32 cellular contexts compared by ENCODE assay signal in genomic region chr2:127657232-127657595, GRCh38. TPM values are rescaled to one million over a fixed set of nuclear protein-coding genes. Genes with fewer than 3 reads are reported as not detected.
A peak's percentile ranks its signal among the peaks of the same experiment; 100 is the strongest.
DNase-seq lines count a peak whose midpoint lies in the region; ATAC-seq and TF ChIP-seq lines count a peak whose summit lies in the region.
"Had no signal": no experiment of that assay in that cellular context is flagged by ENCODE, and none has a peak within 500 bp of the region (broad histone marks: within the 10 kb centered on the region; RNA-seq: fewer than 3 reads in every experiment).

No MANE protein-coding gene starts in this region.

- no peak for TF ChIP-seq EP300 in ovary (IDR thresholded peaks at IDR 0.05)

- peak overlapping the region; percentile 10 to 76 for H3K27ac ChIP-seq in tibial artery
- H3K27ac ChIP-seq in ovary: no peak overlapping the region
- H3K27ac ChIP-seq: cardiac muscle cell, foreskin keratinocyte, prostate gland, suprapubic skin had no signal

- H3K4me3 Mint-ChIP-seq in chondrocyte (ENCODE audit: unreplicated experiment): no peak overlapping the region
- no peak overlapping the region for H3K4me3 Mint-ChIP-seq in natural killer cell treated with Interleukin-12 subunit alpha and Interleukin-12 subunit beta and Interleukin-15 and Interleukin-18, amount 100 ng/mL, for 72 hours
- H3K4me3 Mint-ChIP-seq: activated CD4-positive, alpha-beta T cell treated with anti-CD3 and anti-CD28 coated beads for 36 hours; activated naive CD8-positive, alpha-beta T cell treated with anti-CD3 and anti-CD28 coated beads for 36 hours; B cell; CD8-positive, alpha-beta memory T cell; dendritic cell treated with granulocyte-macrophage colony-stimulating factor and Interleukin-4, amounts not matched to agents 40 ng/mL and 50 ng/mL, for 4 days; stimulated activated naive B cell treated with anti-CD40 and anti-IgM and Interleukin-4, amounts not matched to agents 10 μg/mL and 1 μg/mL and 100 μg/mL, for 72 hours; T-helper 2 cell treated with Interferon-gamma antibody and Interleukin-4, amounts not matched to agents 5 μg/mL and 100 μg/mL, for 36 hours had no signal

- H3K27ac Mint-ChIP-seq in chondrocyte (ENCODE audit: unreplicated experiment): no peak overlapping the region
- no peak overlapping the region for H3K27ac Mint-ChIP-seq in natural killer cell treated with Interleukin-12 subunit alpha and Interleukin-12 subunit beta and Interleukin-15 and Interleukin-18, amount 100 ng/mL, for 72 hours
- H3K27ac Mint-ChIP-seq: activated CD4-positive, alpha-beta T cell treated with anti-CD3 and anti-CD28 coated beads for 36 hours; activated naive CD8-positive, alpha-beta T cell treated with anti-CD3 and anti-CD28 coated beads for 36 hours; B cell; CD8-positive, alpha-beta memory T cell; dendritic cell treated with granulocyte-macrophage colony-stimulating factor and Interleukin-4, amounts not matched to agents 40 ng/mL and 50 ng/mL, for 4 days; stimulated activated naive B cell treated with anti-CD40 and anti-IgM and Interleukin-4, amounts not matched to agents 10 μg/mL and 1 μg/mL and 100 μg/mL, for 72 hours; T-helper 2 cell treated with Interferon-gamma antibody and Interleukin-4, amounts not matched to agents 5 μg/mL and 100 μg/mL, for 36 hours had no signal

- intact Hi-C loops in left ventricle myocardium superior (cut with micrococcal nuclease): no loop called here
- intact Hi-C loops in posterior vena cava (cut with DNase I): no loop called here
- intact Hi-C loops in tibial artery (cut with DNase I; ENCODE audit: low total_unique reads): no loop called here
- intact Hi-C loops in ovary (cut with DNase I): no loop called here

- H3K4me1 Mint-ChIP-seq in chondrocyte (ENCODE audit: low read depth): peaks cover 47% of the 10 kb centered on the region
- no peaks in the 10 kb centered on the region for H3K4me1 Mint-ChIP-seq in natural killer cell treated with Interleukin-12 subunit alpha and Interleukin-12 subunit beta and Interleukin-15 and Interleukin-18, amount 100 ng/mL, for 72 hours (ENCODE audit: low read depth in 2 of 2)
- H3K4me1 Mint-ChIP-seq: activated CD4-positive, alpha-beta T cell treated with anti-CD3 and anti-CD28 coated beads for 36 hours; activated naive CD8-positive, alpha-beta T cell treated with anti-CD3 and anti-CD28 coated beads for 36 hours; CD8-positive, alpha-beta memory T cell had no signal

- WGBS in ovary, 3 donors: 91 to 96% (median 95%) methylated on average over 17 of the region's 17 CpGs

- H3K9me3 ChIP-seq in tibial artery (no peaks in the 10 kb centered on the region), ovary (no peaks in the 10 kb centered on the region)
- H3K9me3 ChIP-seq: prostate gland, suprapubic skin had no signal

- peaks cover 10% of the 10 kb centered on the region for H3K36me3 Mint-ChIP-seq in chondrocyte (ENCODE audit: low read depth)
- H3K36me3 Mint-ChIP-seq in natural killer cell treated with Interleukin-12 subunit alpha and Interleukin-12 subunit beta and Interleukin-15 and Interleukin-18, amount 100 ng/mL, for 72 hours: no peaks in the 10 kb centered on the region
- H3K36me3 Mint-ChIP-seq: activated naive CD8-positive, alpha-beta T cell treated with anti-CD3 and anti-CD28 coated beads for 36 hours; CD8-positive, alpha-beta memory T cell; stimulated activated naive B cell treated with anti-CD40 and anti-IgM and Interleukin-4, amounts not matched to agents 10 μg/mL and 1 μg/mL and 100 μg/mL, for 72 hours had no signal

- H3K36me3 ChIP-seq in tibial artery (peaks cover 25 to 62% (median 50%) of the 10 kb centered on the region in 3 donors), ovary (no peaks in the 10 kb centered on the region)
- H3K36me3 ChIP-seq: cardiac muscle cell, prostate gland had no signal

- TF ChIP-seq CTCF in chondrocyte (IDR thresholded peaks at IDR 0.05) (no peak), tibial artery (IDR thresholded peaks at IDR 0.05) (no peak), ovary (IDR thresholded peaks at IDR 0.05) (no peak)

- peaks cover 0 to 91% (median 63%) of the 10 kb centered on the region in 4 donors for H3K4me1 ChIP-seq in tibial artery
- H3K4me1 ChIP-seq in ovary (ENCODE audit: insufficient read depth): peaks cover 10% of the 10 kb centered on the region
- H3K4me1 ChIP-seq: foreskin keratinocyte, prostate gland had no signal

- H3K27me3 ChIP-seq in tibial artery: no peaks in the 10 kb centered on the region
- H3K27me3 ChIP-seq in ovary: no peaks in the 10 kb centered on the region
- H3K27me3 ChIP-seq: cardiac muscle cell, suprapubic skin had no signal

- H3K4me3 ChIP-seq in tibial artery (no peak overlapping the region), ovary (no peak overlapping the region)
- H3K4me3 ChIP-seq: cardiac muscle cell, prostate gland, suprapubic skin had no signal

- DNase-seq in chondrocyte (ENCODE audit: low spot score) (peak; percentile 91), left ventricle myocardium superior (peak; percentile 35), posterior vena cava (ENCODE audit: low spot score) (peak; percentile 81), tibial artery (peak in 1 of 2 donors; percentile 63), ovary (no peak), SW480 (ENCODE audit: low spot score) (no peak)
- no peak for DNase-seq in natural killer cell treated with Interleukin-12 subunit alpha and Interleukin-12 subunit beta and Interleukin-15 and Interleukin-18, amount 100 ng/mL, for 72 hours (ENCODE audit: low spot score)
- DNase-seq: activated CD4-positive, alpha-beta T cell treated with anti-CD3 and anti-CD28 coated beads for 36 hours; activated CD8-positive, alpha-beta memory T cell treated with anti-CD3 and anti-CD28 coated beads for 24 hours; activated gamma-delta T cell; activated naive CD8-positive, alpha-beta T cell treated with anti-CD3 and anti-CD28 coated beads for 36 hours; activated T-cell treated with anti-CD3 and anti-CD28 coated beads for 4 hours; anterior cingulate cortex; EL; foreskin keratinocyte; IMR-90; mesenchymal stem cell; NCI-H1436 treated with DMSO at 0.1 percent for 48 hours; NCI-H226; SHP77 treated with DMSO at 0.1 percent for 48 hours; stimulated activated naive B cell treated with anti-CD40 and anti-IgM and Interleukin-4, amounts not matched to agents 10 μg/mL and 1 μg/mL and 100 μg/mL, for 72 hours had no signal

- no peaks in the 10 kb centered on the region for H3K9me3 Mint-ChIP-seq in chondrocyte (ENCODE audit: low read depth)
- H3K9me3 Mint-ChIP-seq in natural killer cell treated with Interleukin-12 subunit alpha and Interleukin-12 subunit beta and Interleukin-15 and Interleukin-18, amount 100 ng/mL, for 72 hours: no peaks in the 10 kb centered on the region
- H3K9me3 Mint-ChIP-seq: activated naive CD8-positive, alpha-beta T cell treated with anti-CD3 and anti-CD28 coated beads for 36 hours; CD8-positive, alpha-beta memory T cell; dendritic cell treated with granulocyte-macrophage colony-stimulating factor and Interleukin-4, amounts not matched to agents 40 ng/mL and 50 ng/mL, for 4 days; stimulated activated naive B cell treated with anti-CD40 and anti-IgM and Interleukin-4, amounts not matched to agents 10 μg/mL and 1 μg/mL and 100 μg/mL, for 72 hours; T-helper 2 cell treated with Interferon-gamma antibody and Interleukin-4, amounts not matched to agents 5 μg/mL and 100 μg/mL, for 36 hours had no signal

- ATAC-seq in left ventricle myocardium superior (no peak), GM21528 (IDR thresholded peaks at IDR 0.05; ENCODE audit: low FRiP score, unreplicated experiment) (no peak)
- ATAC-seq in natural killer cell treated with Interleukin-12 subunit alpha and Interleukin-12 subunit beta and Interleukin-15 and Interleukin-18, amount 100 ng/mL, for 72 hours: no peak
- ATAC-seq: activated CD4-positive, alpha-beta T cell treated with anti-CD3 and anti-CD28 coated beads for 36 hours; esophagus mucosa; foreskin keratinocyte; stimulated activated naive B cell treated with anti-CD40 and anti-IgM and Interleukin-4, amounts not matched to agents 10 μg/mL and 1 μg/mL and 100 μg/mL, for 72 hours had no signal

- H3K27me3 Mint-ChIP-seq in chondrocyte (ENCODE audit: low read depth): no peaks in the 10 kb centered on the region
- peaks cover 0 to 7% of the 10 kb centered on the region in 2 donors for H3K27me3 Mint-ChIP-seq in natural killer cell treated with Interleukin-12 subunit alpha and Interleukin-12 subunit beta and Interleukin-15 and Interleukin-18, amount 100 ng/mL, for 72 hours

- no peak for TF ChIP-seq POLR2A in ovary (IDR thresholded peaks at IDR 0.05)

RNA-seq across cellular contexts. Expression of gene GPR17, which starts 11.3 kb away (rescaled TPM):
- total RNA-seq in chondrocyte: not detected in 3 replicates
- 0.25 TPM for total RNA-seq in left ventricle myocardium superior
- total RNA-seq in posterior vena cava: under 1 TPM in 1 of 2 donors, not detected in 1; 0.10 TPM
- total RNA-seq in ovary: not detected
- polyA plus RNA-seq in ovary: under 1 TPM in 1 of 2 donors, not detected in 1; 0.18 TPM
- total RNA-seq in natural killer cell treated with Interleukin-12 subunit alpha and Interleukin-12 subunit beta and Interleukin-15 and Interleukin-18, amount 100 ng/mL, for 72 hours: not detected
- total RNA-seq: activated CD4-positive, alpha-beta T cell treated with anti-CD3 and anti-CD28 coated beads for 36 hours; activated naive CD8-positive, alpha-beta T cell treated with anti-CD3 and anti-CD28 coated beads for 36 hours; B cell; cardiac muscle cell; CD8-positive, alpha-beta memory T cell; esophagus mucosa; foreskin keratinocyte; H4; IMR-90; LHCN-M2; prostate gland had no signal
- polyA plus RNA-seq: CD8-positive, alpha-beta memory T cell; foreskin keratinocyte; IMR-90 had no signal

RNA-seq across cellular contexts. Expression of gene LIMS2, which starts 18.1 kb away (rescaled TPM):
- total RNA-seq in chondrocyte: 75.3 to 173 TPM (median 171 TPM) in 3 replicates
- total RNA-seq in left ventricle myocardium superior: 274 TPM
- total RNA-seq in posterior vena cava: 100 to 1,000 TPM; 210 to 235 TPM
- total RNA-seq in ovary: 10 to 100 TPM in 4 of 7 donors, 1 to 10 TPM in 3; 3.8 to 70.4 (median 19.1) TPM
- polyA plus RNA-seq in ovary: 10 to 100 TPM; 12.7 to 31.0 TPM
- total RNA-seq in natural killer cell treated with Interleukin-12 subunit alpha and Interleukin-12 subunit beta and Interleukin-15 and Interleukin-18, amount 100 ng/mL, for 72 hours: not detected

RNA-seq across cellular contexts. Expression of gene SFT2D3, which starts 44.1 kb away (rescaled TPM):
- total RNA-seq in chondrocyte (5.1 to 7.2 TPM (median 7.1 TPM) in 3 replicates), left ventricle myocardium superior (3.1 TPM), posterior vena cava (1 to 10 TPM; 4.3 to 4.7 TPM), ovary (1 to 10 TPM; 6.1 to 9.8 (median 6.9) TPM)
- polyA plus RNA-seq in ovary: 1 to 10 TPM; 5.1 to 8.5 TPM
- 1 to 10 TPM; 5.2 to 5.9 TPM for total RNA-seq in natural killer cell treated with Interleukin-12 subunit alpha and Interleukin-12 subunit beta and Interleukin-15 and Interleukin-18, amount 100 ng/mL, for 72 hours

Comparison
In these comparisons a context has a peak if more than half of its experiments do, and no peak if none do; other contexts are left out.
1. DNase-seq: peak in chondrocyte (single experiment), left ventricle myocardium superior (single experiment) and posterior vena cava (single experiment); none in ovary (0 of 5), SW480 (single experiment) and natural killer cell treated with Interleukin-12 subunit alpha and Interleukin-12 subunit beta and Interleukin-15 and Interleukin-18, amount 100 ng/mL, for 72 hours (single experiment).
2. H3K27ac ChIP-seq: peak in tibial artery (2 of 2); none in ovary (0 of 2).
3. RNA of gene LIMS2, which starts 18.1 kb away (total RNA-seq): 274 TPM in left ventricle myocardium superior (single experiment), 210 to 235 TPM in posterior vena cava, 75.3 to 173 TPM in chondrocyte and 3.8 to 70.4 TPM in ovary; not detected in natural killer cell treated with Interleukin-12 subunit alpha and Interleukin-12 subunit beta and Interleukin-15 and Interleukin-18, amount 100 ng/mL, for 72 hours; every median in the first group is over 4 times any median in the second.